ENCODE assay signal across 17 cellular contexts in genomic region chr2:162090109-162090508, GRCh38. TPM values are rescaled to one million over a fixed set of nuclear protein-coding genes. Genes with fewer than 3 reads are reported as not detected.
DNase-seq lines count a peak whose midpoint lies in the region; ATAC-seq, FAIRE-seq and TF ChIP-seq lines count a peak whose summit lies in the region.
"Had no signal": no experiment of that assay in that cellular context is flagged by ENCODE, and none has a peak within 500 bp of the region (broad histone marks: within the 10 kb centered on the region; RNA-seq: fewer than 3 reads in every experiment).

No MANE protein-coding gene starts in this region.

- H4K12ac ChIP-seq in trophoblast cell (ENCODE audit: low read depth, low read length), result no peak overlapping the region

- H3K79me2 ChIP-seq in endothelial cell of umbilical vein (ENCODE audit: control insufficient read depth, insufficient read depth, low read length) (no peaks in the 10 kb centered on the region), trophoblast cell (ENCODE audit: control insufficient read depth, insufficient read depth, low read length, poor library complexity) (no peaks in the 10 kb centered on the region)

- H4K20me1 ChIP-seq in endothelial cell of umbilical vein (replicated peaks; ENCODE audit: control insufficient read depth, extremely low read depth, insufficient read depth, low read length), result no peaks in the 10 kb centered on the region

- H3K27me3 ChIP-seq in endothelial cell of umbilical vein (ENCODE audit: control insufficient read depth in 2 of 2, insufficient read depth in 2 of 2, low read length in 2 of 2) (no peaks in the 10 kb centered on the region), mesenchymal stem cell (ENCODE audit: control insufficient read depth in 1 of 2, insufficient read depth in 1 of 2, low read length in 2 of 2) (no peaks in the 10 kb centered on the region), trophoblast cell (ENCODE audit: insufficient read depth, low read length) (no peaks in the 10 kb centered on the region)
- H3K27me3 ChIP-seq: brain microvascular endothelial cell, esophagus squamous epithelium, neutrophil, right atrium auricular region had no signal

- peak overlapping the region in 1 of 2 experiments; percentile 35 for H3K4ac ChIP-seq in mesenchymal stem cell (ENCODE audit: low read depth in 1 of 2, low read length in 2 of 2)
- H3K4ac ChIP-seq in trophoblast cell (ENCODE audit: low read depth, low read length), result no peak overlapping the region

- no peak overlapping the region for H3K9ac ChIP-seq in endothelial cell of umbilical vein (replicated peaks; ENCODE audit: extremely low read depth, insufficient read depth, low read length)
- H3K9ac ChIP-seq in mesenchymal stem cell (ENCODE audit: low read length), result peak overlapping the region; percentile 83
- H3K9ac ChIP-seq in trophoblast cell (ENCODE audit: low read length), result no peak overlapping the region

- CTCF ChIA-PET in Calu3 (lab: Charles Lee) (interaction anchor here (1.2 kb wide), 1 partner anchor 78 kb away, joined by 3 read pairs; no protein-coding TSS in a partner anchor), endothelial cell of umbilical vein (lab: Charles Lee) (interaction anchor here (1.0 to 4.6 kb wide), 5 partner anchors 16 to 82 kb away, joined by 3 to 14 read pairs (median 4); partner anchors contain the start of gene DPP4), T-cell (lab: Charles Lee) (no interaction called here)
- CTCF ChIA-PET in activated CD8-positive, alpha-beta T cell treated with anti-CD3 and anti-CD28 coated beads for 36 hours (lab: Charles Lee), result interaction anchor here (1.1 kb wide), 1 partner anchor 13 kb away, joined by 3 read pairs; no protein-coding TSS in a partner anchor

- H3K23ac ChIP-seq in mesenchymal stem cell (ENCODE audit: low read length in 2 of 2) (no peak overlapping the region), trophoblast cell (ENCODE audit: low read length) (no peak overlapping the region)

- H3K9me3 ChIP-seq in endothelial cell of umbilical vein (replicated peaks; ENCODE audit: control insufficient read depth, insufficient read depth, low read length) (no peaks in the 10 kb centered on the region), mesenchymal stem cell (ENCODE audit: control insufficient read depth, low read length) (no peaks in the 10 kb centered on the region), trophoblast cell (ENCODE audit: insufficient read depth, low read depth, low read length) (no peaks in the 10 kb centered on the region)
- H3K9me3 ChIP-seq: esophagus squamous epithelium, neutrophil, right atrium auricular region had no signal

- dilution Hi-C loops in endothelial cell of umbilical vein (cut with MboI; ENCODE audit: extremely low pct_ligation_motif_present, low sequenced_read_pairs), result no loop called here

- ATAC-seq in GM21515 (IDR thresholded peaks at IDR 0.05; ENCODE audit: unreplicated experiment) (no peak), T-cell (replicated peaks in 1 of 4) (no peak)
- no peak for ATAC-seq in activated CD8-positive, alpha-beta T cell treated with anti-CD3 and anti-CD28 coated beads for 36 hours
- ATAC-seq: GM23338 had no signal

- peak overlapping the region; percentile 53 for H3K27ac Mint-ChIP-seq in Calu3 (ENCODE audit: unreplicated experiment)
- H3K27ac Mint-ChIP-seq in activated CD8-positive, alpha-beta T cell treated with anti-CD3 and anti-CD28 coated beads for 36 hours, result no peak overlapping the region
- no peak overlapping the region for H3K27ac Mint-ChIP-seq in T-cell
- H3K27ac Mint-ChIP-seq: GM23338 had no signal

- H4K91ac ChIP-seq in mesenchymal stem cell (ENCODE audit: low read length) (no peak overlapping the region), trophoblast cell (ENCODE audit: low read depth, low read length) (no peak overlapping the region)

- intact Hi-C loops in Calu3 (cut with micrococcal nuclease; ENCODE audit: unreplicated experiment), result loop anchor here (2.0 to 5.0 kb wide), 2 partner anchors 17 to 68 kb away; no protein-coding TSS in a partner anchor
- intact Hi-C loops in endothelial cell of umbilical vein (cut with micrococcal nuclease), result no loop called here
- intact Hi-C loops in activated CD8-positive, alpha-beta T cell treated with anti-CD3 and anti-CD28 coated beads for 36 hours (cut with micrococcal nuclease), result no loop called here

- H3K36me3 ChIP-seq in endothelial cell of umbilical vein (ENCODE audit: control insufficient read depth in 2 of 2, extremely low read depth in 1 of 2, insufficient read depth in 2 of 2, low read length in 2 of 2) (no peaks in the 10 kb centered on the region), mesenchymal stem cell (ENCODE audit: control insufficient read depth in 1 of 2, insufficient read depth in 2 of 2, low read depth in 1 of 2, low read length in 2 of 2) (no peaks in the 10 kb centered on the region), trophoblast cell (ENCODE audit: control insufficient read depth in 1 of 2, insufficient read depth in 2 of 2, low read length in 2 of 2) (no peaks in the 10 kb centered on the region)
- H3K36me3 ChIP-seq: brain microvascular endothelial cell, esophagus squamous epithelium, neutrophil, right atrium auricular region had no signal

- BruUV-seq in Calu3 (replicated peaks; lab: Mats Ljungman, UMichigan), result no TSS peak
- BruUV-seq in endothelial cell of umbilical vein (replicated peaks; lab: Mats Ljungman, UMichigan), result no TSS peak

- H3K4me3 ChIP-seq in endothelial cell of umbilical vein (replicated peaks in 1 of 3; ENCODE audit: insufficient read depth in 1 of 3, low read depth in 1 of 3, low read length in 3 of 3) (no peak overlapping the region), mesenchymal stem cell (ENCODE audit: insufficient read depth in 1 of 2, low read depth in 1 of 2, low read length in 2 of 2) (no peak overlapping the region), trophoblast cell (ENCODE audit: low read depth, low read length) (no peak overlapping the region)
- H3K4me3 ChIP-seq: esophagus squamous epithelium, GM23338, right atrium auricular region had no signal

- H3K4me1 Mint-ChIP-seq in Calu3 (ENCODE audit: low read depth, unreplicated experiment) (peaks cover 58% of the 10 kb centered on the region), T-cell (peaks cover 7 to 9% (median 7%) of the 10 kb centered on the region in 3 donors)
- H3K4me1 Mint-ChIP-seq in activated CD8-positive, alpha-beta T cell treated with anti-CD3 and anti-CD28 coated beads for 36 hours (ENCODE audit: low read depth), result peaks cover 15% of the 10 kb centered on the region
- H3K4me1 Mint-ChIP-seq: GM23338 had no signal

- POLR2A ChIA-PET in endothelial cell of umbilical vein (lab: Charles Lee) (no interaction called here), T-cell (lab: Charles Lee) (no interaction called here)
- POLR2A ChIA-PET in activated CD8-positive, alpha-beta T cell treated with anti-CD3 and anti-CD28 coated beads for 36 hours (lab: Charles Lee), result no interaction called here

- no peak overlapping the region for H3K27ac ChIP-seq in endothelial cell of umbilical vein (ENCODE audit: insufficient read depth, low read depth, low read length)
- no peak overlapping the region for H3K27ac ChIP-seq in mesenchymal stem cell (ENCODE audit: low read length, poor library complexity, severe bottlenecking)
- no peak overlapping the region for H3K27ac ChIP-seq in trophoblast cell (ENCODE audit: low read depth, low read length)
- H3K27ac ChIP-seq: brain microvascular endothelial cell, neutrophil, right atrium auricular region had no signal

- H2AK5ac ChIP-seq in mesenchymal stem cell (ENCODE audit: low read length, severe bottlenecking), result no peak overlapping the region
- H2AK5ac ChIP-seq in trophoblast cell (ENCODE audit: low read length), result no peak overlapping the region

- peaks cover 40% of the 10 kb centered on the region for H3K4me1 ChIP-seq in endothelial cell of umbilical vein (ENCODE audit: control insufficient read depth, extremely low read depth, insufficient read depth, low read length)
- H3K4me1 ChIP-seq in mesenchymal stem cell (ENCODE audit: control insufficient read depth, insufficient read depth, low read depth, low read length), result peaks cover 3% of the 10 kb centered on the region
- peaks cover 7 to 12% of the 10 kb centered on the region in 2 experiments for H3K4me1 ChIP-seq in trophoblast cell (ENCODE audit: control insufficient read depth in 1 of 2, insufficient read depth in 2 of 2, low read length in 2 of 2)

- peak overlapping the region in 1 of 2 experiments; percentile 64 for H3K18ac ChIP-seq in mesenchymal stem cell (ENCODE audit: low read depth in 1 of 2, low read length in 2 of 2)
- no peak overlapping the region for H3K18ac ChIP-seq in trophoblast cell (ENCODE audit: low read length)

- H3K9me3 Mint-ChIP-seq in Calu3 (ENCODE audit: low read depth, unreplicated experiment), result peaks cover 3% of the 10 kb centered on the region
- H3K9me3 Mint-ChIP-seq in activated CD8-positive, alpha-beta T cell treated with anti-CD3 and anti-CD28 coated beads for 36 hours, result no peaks in the 10 kb centered on the region
- peaks cover 0 to 4% (median 0%) of the 10 kb centered on the region in 3 donors for H3K9me3 Mint-ChIP-seq in T-cell
- H3K9me3 Mint-ChIP-seq: GM23338 had no signal

- H3K36me3 Mint-ChIP-seq in Calu3 (ENCODE audit: insufficient read depth, unreplicated experiment) (no peaks in the 10 kb centered on the region), T-cell (no peaks in the 10 kb centered on the region)
- no peaks in the 10 kb centered on the region for H3K36me3 Mint-ChIP-seq in activated CD8-positive, alpha-beta T cell treated with anti-CD3 and anti-CD28 coated beads for 36 hours (ENCODE audit: low read depth)

- H2BK5ac ChIP-seq in mesenchymal stem cell (ENCODE audit: low read depth, low read length, poor library complexity, severe bottlenecking) (no peak overlapping the region), trophoblast cell (ENCODE audit: low read depth, low read length, poor library complexity) (no peak overlapping the region)

- H3K14ac ChIP-seq in mesenchymal stem cell (ENCODE audit: low read length in 2 of 2) (no peak overlapping the region), trophoblast cell (ENCODE audit: low read length) (no peak overlapping the region)

- no peak for TF ChIP-seq POLR2A in endothelial cell of umbilical vein (IDR thresholded peaks at IDR 0.05; ENCODE audit: low read depth, low read length)

- H2BK120ac ChIP-seq in mesenchymal stem cell (ENCODE audit: low read depth, low read length) (no peak overlapping the region), trophoblast cell (ENCODE audit: insufficient read depth, low read length, poor library complexity) (no peak overlapping the region)

- no peak overlapping the region for H4K8ac ChIP-seq in mesenchymal stem cell (ENCODE audit: low read length)
- H4K8ac ChIP-seq in trophoblast cell (ENCODE audit: low read depth, low read length), result no peak overlapping the region

- DNase-seq in Calu3 (no peak), LHCN-M2 (ENCODE audit: low read depth) (peak; percentile 54), endothelial cell of umbilical vein (ENCODE audit: low read depth, low spot score) (peak; percentile 50), mesenchymal stem cell (peak; percentile 51), trophoblast cell (no peak), T-cell (no peak)
- no peak for DNase-seq in activated CD8-positive, alpha-beta T cell treated with anti-CD3 and anti-CD28 coated beads for 36 hours
- DNase-seq: activated naive CD4-positive, alpha-beta T cell treated with anti-CD3 and anti-CD28 coated beads, Interleukin-2, amount 50 U/mL, for 16 hours; brain microvascular endothelial cell; esophagus squamous epithelium; hypothalamus; NCI-H1092; stimulated activated CD4-positive, alpha-beta T cell treated with anti-CD3 and anti-CD28 coated beads, Interleukin-2, amount 100 ng/mL, for 24 hours had no signal

- TF ChIP-seq CTCF in Calu3 (IDR thresholded peaks at IDR 0.05; ENCODE audit: unreplicated experiment) (no peak), endothelial cell of umbilical vein (IDR thresholded peaks at IDR 0.05; ENCODE audit: extremely low read depth in 1 of 2, insufficient read depth in 1 of 2, low read depth in 1 of 2, low read length in 2 of 2) (no peak)
- TF ChIP-seq CTCF in activated CD8-positive, alpha-beta T cell treated with anti-CD3 and anti-CD28 coated beads for 36 hours (IDR thresholded peaks at IDR 0.05), result no peak

- no CpG with 5 or more reads among the region's 1 CpG for WGBS in mesenchymal stem cell
- WGBS in trophoblast cell (ENCODE audit: extremely low coverage, insufficient coverage, insufficient read length), result no CpG with 5 or more reads among the region's 1 CpG

- FAIRE-seq in endothelial cell of umbilical vein (lab: Jason Lieb, UNC), result no peak

- peak overlapping the region in 1 of 2 experiments; percentile 61 for H2BK12ac ChIP-seq in mesenchymal stem cell (ENCODE audit: low read length in 2 of 2)
- no peak overlapping the region for H2BK12ac ChIP-seq in trophoblast cell (ENCODE audit: low read length)

- H2AFZ ChIP-seq in endothelial cell of umbilical vein (ENCODE audit: low read depth, low read length) (peak overlapping the region; percentile 30), mesenchymal stem cell (ENCODE audit: low read depth, low read length) (no peak overlapping the region), trophoblast cell (ENCODE audit: insufficient read depth, low read length, poor library complexity) (no peak overlapping the region)
- H2AFZ ChIP-seq: GM23338 had no signal

- no peaks in the 10 kb centered on the region for H3K79me1 ChIP-seq in mesenchymal stem cell (replicated peaks; ENCODE audit: low read length, poor library complexity, severe bottlenecking)
- peaks cover 3% of the 10 kb centered on the region for H3K79me1 ChIP-seq in trophoblast cell (ENCODE audit: low read length)

- no peak overlapping the region for H2BK15ac ChIP-seq in mesenchymal stem cell (ENCODE audit: low read depth, poor library complexity, severe bottlenecking)

- no peak overlapping the region for H3K4me3 Mint-ChIP-seq in Calu3 (ENCODE audit: low read depth, unreplicated experiment)
- no peak overlapping the region for H3K4me3 Mint-ChIP-seq in activated CD8-positive, alpha-beta T cell treated with anti-CD3 and anti-CD28 coated beads for 36 hours
- no peak overlapping the region for H3K4me3 Mint-ChIP-seq in T-cell
- H3K4me3 Mint-ChIP-seq: GM23338 had no signal

- H3K4me2 ChIP-seq in endothelial cell of umbilical vein (ENCODE audit: insufficient read depth, low read length), result no peak overlapping the region
- H3K4me2 ChIP-seq in mesenchymal stem cell (ENCODE audit: low read length, poor library complexity, severe bottlenecking), result no peak overlapping the region
- no peak overlapping the region for H3K4me2 ChIP-seq in trophoblast cell (ENCODE audit: low read length)
- H3K4me2 ChIP-seq: GM23338 had no signal

- H3K27me3 Mint-ChIP-seq in Calu3 (ENCODE audit: unreplicated experiment) (no peaks in the 10 kb centered on the region), T-cell (no peaks in the 10 kb centered on the region)
- no peaks in the 10 kb centered on the region for H3K27me3 Mint-ChIP-seq in activated CD8-positive, alpha-beta T cell treated with anti-CD3 and anti-CD28 coated beads for 36 hours

- H3K9me1 ChIP-seq in endothelial cell of umbilical vein (replicated peaks; ENCODE audit: control insufficient read depth, extremely low read depth, insufficient read depth, low read length), result no peaks in the 10 kb centered on the region

RNA-seq across cellular contexts. Expression of gene DPP4, which starts 16.1 kb away (rescaled TPM):
- total RNA-seq in Calu3 (2022), result 27.6 TPM in 2 replicates
- total RNA-seq in LHCN-M2 (2014; rRNA removed), result 20.5 and 27.7 TPM in 2 replicates
- 3.5 TPM for polyA plus RNA-seq in LHCN-M2 (2012)
- 3.0 and 6.2 TPM in 2 replicates for total RNA-seq in endothelial cell of umbilical vein
- polyA plus RNA-seq in endothelial cell of umbilical vein, result 0.53 and 0.84 TPM in 2 replicates
- polyA plus RNA-seq in endothelial cell of umbilical vein (2011; cell fraction: cytosol; rRNA removed), result 1.1 and 1.4 TPM in 2 replicates
- 1.9 and 2.4 TPM in 2 replicates for polyA plus RNA-seq in endothelial cell of umbilical vein (2011; cell fraction: nucleus; rRNA removed)
- 1.5 and 4.4 TPM in 2 replicates for polyA plus RNA-seq in endothelial cell of umbilical vein (2012)
- polyA minus RNA-seq in endothelial cell of umbilical vein, result 1.5 and 1.8 TPM in 2 replicates
- not detected for polyA minus RNA-seq in endothelial cell of umbilical vein (2011; cell fraction: cytosol; rRNA and poly(A)+ RNA removed)
- 1.0 and 1.9 TPM in 2 replicates for polyA minus RNA-seq in endothelial cell of umbilical vein (2011; cell fraction: nucleus; rRNA and poly(A)+ RNA removed)
- polyA plus RNA-seq in mesenchymal stem cell (2013, experiment 1 of 2), result 80.0 TPM
- 82.7 TPM for polyA plus RNA-seq in mesenchymal stem cell (2013, experiment 2 of 2)
- 10 to 100 TPM; 25.9 to 26.4 TPM for total RNA-seq in activated CD8-positive, alpha-beta T cell treated with anti-CD3 and anti-CD28 coated beads for 36 hours
- 28.3 and 29.4 TPM in 2 replicates for polyA plus RNA-seq in trophoblast cell (2013)
- total RNA-seq in T-cell, result 10 to 100 TPM; 30.1 to 47.7 (median 37.9) TPM

Comparison
In these comparisons a context has a peak if more than half of its experiments do, and no peak if none do; other contexts are left out.
1. DNase-seq: peak in LHCN-M2 (single experiment), endothelial cell of umbilical vein (single experiment) and mesenchymal stem cell (single experiment); none in Calu3 (single experiment), activated CD8-positive, alpha-beta T cell treated with anti-CD3 and anti-CD28 coated beads for 36 hours (single experiment), trophoblast cell (0 of 2) and T-cell (0 of 34).
2. CTCF ChIA-PET loops: an anchor here in Calu3 (1.2 kb wide), endothelial cell of umbilical vein (1.0 to 4.6 kb wide) and activated CD8-positive, alpha-beta T cell treated with anti-CD3 and anti-CD28 coated beads for 36 hours (1.1 kb wide); none called in T-cell.